16 cellular contexts compared by ENCODE assay signal in the genomic region with DNA sequence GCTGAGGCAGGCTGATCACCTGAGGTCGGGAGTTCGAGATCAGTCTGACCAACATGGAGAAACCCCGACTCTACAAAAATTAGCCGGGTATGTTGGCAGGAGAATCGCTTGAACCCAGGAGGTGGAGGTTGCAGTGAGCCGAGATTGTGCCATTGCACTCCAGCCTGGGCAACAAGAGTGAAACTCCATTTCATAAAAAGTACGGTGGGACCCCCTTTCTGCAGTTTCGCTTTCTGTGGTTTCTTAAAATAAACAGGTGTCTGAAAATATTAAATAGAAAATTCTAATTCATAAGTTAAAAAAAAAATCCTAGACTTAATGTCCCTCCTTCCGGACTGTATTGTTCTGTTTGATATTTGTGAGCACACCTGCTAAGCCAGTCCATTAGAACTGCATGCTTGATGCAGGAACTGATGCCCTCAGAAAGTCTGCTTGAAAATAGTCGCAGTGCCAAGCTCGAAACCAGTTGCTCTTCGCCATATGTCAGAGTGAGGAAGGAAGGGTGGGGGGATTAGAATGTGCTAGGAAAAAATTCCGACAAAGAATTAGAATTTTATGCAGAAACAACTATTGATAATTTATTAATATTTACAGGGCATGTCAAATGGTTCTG.
DNase-seq lines count a peak whose midpoint lies in the region; ATAC-seq and TF ChIP-seq lines count a peak whose summit lies in the region.
"Had no signal": no experiment of that assay in that cellular context is flagged by ENCODE, and none has a peak within 500 bp of the region (broad histone marks: within the 10 kb centered on the region; RNA-seq: fewer than 3 reads in every experiment).

No MANE protein-coding gene starts in this region.

- H3K27ac ChIP-seq in neutrophil (peak overlapping the region; percentile 30), psoas muscle (no peak overlapping the region)
- H3K27ac ChIP-seq: lower lobe of right lung, sigmoid colon, transverse colon had no signal

- H3K4me3 ChIP-seq in neutrophil (ENCODE audit: low read depth in 1 of 2, low read length in 1 of 2) (no peak overlapping the region), psoas muscle (no peak overlapping the region)
- H3K4me3 ChIP-seq: lower lobe of right lung, sigmoid colon, SK-N-MC, transverse colon had no signal

- TF ChIP-seq CTCF in neutrophil (IDR thresholded peaks at IDR 0.05) (no peak), psoas muscle (IDR thresholded peaks at IDR 0.05) (no peak)

- no peaks in the 10 kb centered on the region for H3K9me3 Mint-ChIP-seq in activated CD8-positive, alpha-beta memory T cell treated with anti-CD3 and anti-CD28 coated beads, Interleukin-2, amount 10 ng/mL, durations not matched to agents 7 days and 5 days (ENCODE audit: low read depth)
- no peaks in the 10 kb centered on the region for H3K9me3 Mint-ChIP-seq in IgD-negative memory B cell
- no peaks in the 10 kb centered on the region for H3K9me3 Mint-ChIP-seq in activated naive CD8-positive, alpha-beta T cell treated with anti-CD3 and anti-CD28 coated beads, Interleukin-2, amount 50 U/mL, for 24 hours

- WGBS in psoas muscle, 3 donors: 59 to 72% (median 61%) methylated on average over 13 of the region's 13 CpGs

- H3K4me1 ChIP-seq in neutrophil (ENCODE audit: control insufficient read depth in 1 of 2, insufficient read depth in 1 of 2, low read depth in 1 of 2, low read length in 1 of 2) (peaks cover 61 to 91% of the 10 kb centered on the region in 2 experiments), psoas muscle (peaks cover 50% of the 10 kb centered on the region)

- peak overlapping the region; percentile 42 for H3K4me3 Mint-ChIP-seq in activated CD8-positive, alpha-beta memory T cell treated with anti-CD3 and anti-CD28 coated beads, Interleukin-2, amount 10 ng/mL, durations not matched to agents 7 days and 5 days
- peak overlapping the region; percentile 52 to 92 (median 72) for H3K4me3 Mint-ChIP-seq in IgD-negative memory B cell
- H3K4me3 Mint-ChIP-seq in activated naive CD8-positive, alpha-beta T cell treated with anti-CD3 and anti-CD28 coated beads, Interleukin-2, amount 50 U/mL, for 24 hours: peak overlapping the region; percentile 70

- DNase-seq in activated CD8-positive, alpha-beta memory T cell treated with anti-CD3 and anti-CD28 coated beads, Interleukin-2, amount 10 ng/mL, durations not matched to agents 7 days and 5 days: no peak
- no peak for DNase-seq in activated CD8-positive, alpha-beta memory T cell treated with anti-CD3 and anti-CD28 coated beads, Interleukin-2, amount 50 U/mL, for 48 hours
- DNase-seq in activated naive CD8-positive, alpha-beta T cell treated with anti-CD3 and anti-CD28 coated beads, Interleukin-2, amount 50 U/mL, for 24 hours: no peak
- DNase-seq in Ammon's horn (ENCODE audit: low spot score) (no peak), psoas muscle (no peak), NCI-H146 treated with DMSO at 0.1 percent for 48 hours (lab: John Stamatoyannopoulos, UW; ENCODE audit: unreplicated experiment) (no peak)
- DNase-seq: foreskin melanocyte; GOT3; lower lobe of right lung; sigmoid colon; stimulated activated CD4-positive, alpha-beta T cell treated with anti-CD3 and anti-CD28 coated beads, Interleukin-2, amount 100 ng/mL, for 48 hours; stimulated activated CD8-positive, alpha-beta memory T cell treated with anti-CD3 and anti-CD28 coated beads, Interleukin-4, amount 100 ng/mL, for 48 hours; transverse colon had no signal

- intact Hi-C loops in psoas muscle (cut with DNase I): no loop called here

- peak overlapping the region; percentile 78 for H3K27ac Mint-ChIP-seq in activated CD8-positive, alpha-beta memory T cell treated with anti-CD3 and anti-CD28 coated beads, Interleukin-2, amount 10 ng/mL, durations not matched to agents 7 days and 5 days
- H3K27ac Mint-ChIP-seq in IgD-negative memory B cell: peak overlapping the region in 2 of 3 donors; percentile 13 to 90
- H3K27ac Mint-ChIP-seq in activated naive CD8-positive, alpha-beta T cell treated with anti-CD3 and anti-CD28 coated beads, Interleukin-2, amount 50 U/mL, for 24 hours: peak overlapping the region; percentile 92

- H3K9me3 ChIP-seq in neutrophil (no peaks in the 10 kb centered on the region), psoas muscle (no peaks in the 10 kb centered on the region)
- H3K9me3 ChIP-seq: lower lobe of right lung, sigmoid colon, transverse colon had no signal

- H3K36me3 Mint-ChIP-seq in activated CD8-positive, alpha-beta memory T cell treated with anti-CD3 and anti-CD28 coated beads, Interleukin-2, amount 10 ng/mL, durations not matched to agents 7 days and 5 days: peaks cover 6% of the 10 kb centered on the region
- peaks cover 2% of the 10 kb centered on the region for H3K36me3 Mint-ChIP-seq in IgD-negative memory B cell
- peaks cover 30% of the 10 kb centered on the region for H3K36me3 Mint-ChIP-seq in activated naive CD8-positive, alpha-beta T cell treated with anti-CD3 and anti-CD28 coated beads, Interleukin-2, amount 50 U/mL, for 24 hours (ENCODE audit: low read depth)

- H3K4me1 Mint-ChIP-seq in activated CD8-positive, alpha-beta memory T cell treated with anti-CD3 and anti-CD28 coated beads, Interleukin-2, amount 10 ng/mL, durations not matched to agents 7 days and 5 days: peaks cover 68% of the 10 kb centered on the region
- peaks cover 61 to 78% (median 66%) of the 10 kb centered on the region in 3 donors for H3K4me1 Mint-ChIP-seq in IgD-negative memory B cell
- peaks cover 93% of the 10 kb centered on the region for H3K4me1 Mint-ChIP-seq in activated naive CD8-positive, alpha-beta T cell treated with anti-CD3 and anti-CD28 coated beads, Interleukin-2, amount 50 U/mL, for 24 hours

- H3K27me3 Mint-ChIP-seq in activated CD8-positive, alpha-beta memory T cell treated with anti-CD3 and anti-CD28 coated beads, Interleukin-2, amount 10 ng/mL, durations not matched to agents 7 days and 5 days: no peaks in the 10 kb centered on the region
- H3K27me3 Mint-ChIP-seq in IgD-negative memory B cell: peaks cover 1% of the 10 kb centered on the region
- H3K27me3 Mint-ChIP-seq in activated naive CD8-positive, alpha-beta T cell treated with anti-CD3 and anti-CD28 coated beads, Interleukin-2, amount 50 U/mL, for 24 hours: no peaks in the 10 kb centered on the region

- H3K36me3 ChIP-seq in neutrophil (no peaks in the 10 kb centered on the region), psoas muscle (ENCODE audit: insufficient read depth in 1 of 2, low read depth in 1 of 2) (no peaks in the 10 kb centered on the region)
- H3K36me3 ChIP-seq: lower lobe of right lung, sigmoid colon, transverse colon had no signal

- H3K27me3 ChIP-seq in neutrophil (no peaks in the 10 kb centered on the region), psoas muscle (ENCODE audit: insufficient read depth in 3 of 3, low read length in 2 of 3) (no peaks in the 10 kb centered on the region)
- H3K27me3 ChIP-seq: sigmoid colon, transverse colon had no signal

- no peak for ATAC-seq in activated CD8-positive, alpha-beta memory T cell treated with anti-CD3 and anti-CD28 coated beads, Interleukin-2, amount 10 ng/mL, durations not matched to agents 7 days and 5 days
- no peak for ATAC-seq in activated naive CD8-positive, alpha-beta T cell treated with anti-CD3 and anti-CD28 coated beads, Interleukin-2, amount 50 U/mL, for 24 hours
- ATAC-seq in psoas muscle: no peak

- CTCF ChIA-PET in activated CD8-positive, alpha-beta memory T cell treated with anti-CD3 and anti-CD28 coated beads, Interleukin-2, amount 10 ng/mL, durations not matched to agents 7 days and 5 days (lab: Charles Lee): interaction anchor here (1.3 kb wide), 1 partner anchor 27 kb away, joined by 3 read pairs; no protein-coding TSS in a partner anchor
